ENCODE assay signal across 22 cellular contexts in genomic region chr2:111716901-111717635, GRCh38.
DNase-seq lines count a peak whose midpoint lies in the region; ATAC-seq, FAIRE-seq and TF ChIP-seq lines count a peak whose summit lies in the region.
"Had no signal": no experiment of that assay in that cellular context is flagged by ENCODE, and none has a peak within 500 bp of the region (broad histone marks: within the 10 kb centered on the region; RNA-seq: fewer than 3 reads in every experiment).

No MANE protein-coding gene starts in this region.

- peak overlapping the region; percentile 16; the same call in 1 of the 2 replicates for H2BK5ac ChIP-seq in H1 (ENCODE audit: low read depth, low read length)

- H3K18ac ChIP-seq in H1 (ENCODE audit: extremely low read depth, low read length): no peak overlapping the region

- H3K9me3 Mint-ChIP-seq in GM23338: peaks cover 7% of the 10 kb centered on the region; the same call in 2 of the 3 replicates
- H3K9me3 Mint-ChIP-seq in naive thymus-derived CD4-positive, alpha-beta T cell: peaks cover 0 to 2% (median 0%) of the 10 kb centered on the region in 11 donors

- TF ChIP-seq POLR2A in H1 (IDR thresholded peaks at IDR 0.05; ENCODE audit: control extremely low read depth in 1 of 2, low read depth in 2 of 2, low read length in 2 of 2): no peak

- H4K91ac ChIP-seq in H1 (replicated peaks; ENCODE audit: insufficient read length, low read length): no peak overlapping the region

- H3K27ac ChIP-seq in GM23338 (ENCODE audit: low read depth): no peak overlapping the region
- H3K27ac ChIP-seq in H1 (ENCODE audit: low read depth, low read length): no peak overlapping the region
- no peak overlapping the region for H3K27ac ChIP-seq in naive thymus-derived CD4-positive, alpha-beta T cell (ENCODE audit: low read depth, low read length)
- H3K27ac ChIP-seq: HL-60, KMS-11, SJCRH30 had no signal

- H2BK120ac ChIP-seq in H1 (replicated peaks; ENCODE audit: low read depth, low read length): no peak overlapping the region

- no peaks in the 10 kb centered on the region for H3K79me1 ChIP-seq in H1 (ENCODE audit: low read depth, low read length)

- peaks cover 3% of the 10 kb centered on the region; the same call in 1 of the 3 replicates for H3K4me1 Mint-ChIP-seq in GM23338
- peaks cover 0 to 5% (median 0%) of the 10 kb centered on the region in 7 donors for H3K4me1 Mint-ChIP-seq in naive thymus-derived CD4-positive, alpha-beta T cell
- H3K4me1 Mint-ChIP-seq: B cell had no signal

- CTCF ChIA-PET in H1 (lab: Charles Lee; ENCODE audit: partially characterized antibody): interaction anchor here (1.8 kb wide), 1 partner anchor 15 kb away, joined by 9 read pairs; no protein-coding TSS in a partner anchor
- CTCF ChIA-PET in naive thymus-derived CD4-positive, alpha-beta T cell (lab: Charles Lee): no interaction called here

- H3K27ac Mint-ChIP-seq in GM23338: peak overlapping the region; percentile 53; the same call in 1 of the 2 replicates
- no peak overlapping the region for H3K27ac Mint-ChIP-seq in naive thymus-derived CD4-positive, alpha-beta T cell
- H3K27ac Mint-ChIP-seq: B cell, CD14-positive monocyte had no signal

- POLR2A ChIA-PET in H1 (lab: Charles Lee; ENCODE audit: partially characterized antibody): no interaction called here
- POLR2A ChIA-PET in naive thymus-derived CD4-positive, alpha-beta T cell (lab: Charles Lee): no interaction called here

- H3K27me3 ChIP-seq in GM23338 (ENCODE audit: insufficient read depth): no peaks in the 10 kb centered on the region
- H3K27me3 ChIP-seq in H1 (replicated peaks in 1 of 4; ENCODE audit: control insufficient read depth in 3 of 4, extremely low read depth in 1 of 4, insufficient read depth in 3 of 4, low read length in 3 of 4): no peaks in the 10 kb centered on the region; a peak in 1 of 7 replicates
- H3K27me3 ChIP-seq in naive thymus-derived CD4-positive, alpha-beta T cell (ENCODE audit: control insufficient read depth in 2 of 2, insufficient read depth in 2 of 2, low read length in 2 of 2): no peaks in the 10 kb centered on the region
- H3K27me3 ChIP-seq: SJCRH30 had no signal

- H3K36me3 Mint-ChIP-seq in GM23338 (ENCODE audit: low read depth): peaks cover 7% of the 10 kb centered on the region; the same call in 1 of the 3 replicates
- H3K36me3 Mint-ChIP-seq in naive thymus-derived CD4-positive, alpha-beta T cell: peaks cover 0 to 4% (median 0%) of the 10 kb centered on the region in 5 donors
- H3K36me3 Mint-ChIP-seq: CD14-positive monocyte had no signal

- H2BK20ac ChIP-seq in H1 (ENCODE audit: low read length): no peak overlapping the region

- intact Hi-C loops in naive thymus-derived CD4-positive, alpha-beta T cell (cut with micrococcal nuclease): no loop called here

- DNase-seq in AG20443 (ENCODE audit: low spot score): peak; percentile 8
- no peak for DNase-seq in GM23338 (ENCODE audit: low spot score)
- no peak for DNase-seq in H1 (ENCODE audit: low read depth in 1 of 2, low spot score in 2 of 2)
- no peak for DNase-seq in naive thymus-derived CD4-positive, alpha-beta T cell
- DNase-seq in AG08396 (ENCODE audit: low spot score): no peak
- DNase-seq in NCI-H526 (lab: John Stamatoyannopoulos, UW): no peak
- DNase-seq in DMS79 treated with DMSO at 0.1 percent for 48 hours (lab: John Stamatoyannopoulos, UW): no peak
- DNase-seq: ACHN, GF-D8, NCI-H1105, NCI-H146, NCI-H2029, NCI-H2227 treated with DMSO at 0.1 percent for 48 hours, NCI-H510A, NCI-H748 treated with DMSO at 0.1 percent for 48 hours, SJCRH30 had no signal

- WGBS in H1 (ENCODE audit: extremely low coverage in 1 of 2, insufficient coverage in 1 of 2, insufficient read length in 1 of 2, insufficient replicate concordance in 2 of 2, low coverage in 1 of 2, low lambda C conversion rate in 2 of 2, missing lambda C conversion rate in 1 of 2), 2 experiments: 90% methylated on average over 15 of the region's 15 CpGs; no CpG with 5 or more reads in 1 of the 2 experiments

- H3K23me2 ChIP-seq in H1 (ENCODE audit: low read depth, low read length): no peaks in the 10 kb centered on the region

- no peak overlapping the region for H4K8ac ChIP-seq in H1 (ENCODE audit: extremely low read depth, insufficient read depth, low read length)

- no peak for TF ChIP-seq EP300 in H1 (IDR thresholded peaks at IDR 0.05; ENCODE audit: borderline replicate concordance in 1 of 2, low read depth in 2 of 2, low read length in 2 of 2)

- H3K9me3 ChIP-seq in H1 (ENCODE audit: insufficient read depth in 2 of 2, low read depth in 1 of 2, low read length in 1 of 2): no peaks in the 10 kb centered on the region
- H3K9me3 ChIP-seq in naive thymus-derived CD4-positive, alpha-beta T cell (ENCODE audit: control insufficient read depth in 2 of 3, low read length in 3 of 3): no peaks in the 10 kb centered on the region
- H3K9me3 ChIP-seq: HAP-1, SJCRH30 had no signal

- H3K4me3 ChIP-seq in GM23338 (no peak overlapping the region), H1 (ENCODE audit: extremely low read depth in 1 of 4, insufficient read depth in 2 of 4, low read depth in 3 of 4, low read length in 4 of 4) (no peak overlapping the region)
- H3K4me3 ChIP-seq in naive thymus-derived CD4-positive, alpha-beta T cell (ENCODE audit: low read length): no peak overlapping the region
- H3K4me3 ChIP-seq: HAP-1, SJCRH30 had no signal

- no peak overlapping the region for H3K56ac ChIP-seq in H1 (replicated peaks; ENCODE audit: insufficient read length, low read depth, low read length)

- H3K27me3 Mint-ChIP-seq in GM23338 (ENCODE audit: insufficient read depth, low read depth, poor library complexity): peaks cover 11% of the 10 kb centered on the region
- peaks cover 0 to 3% (median 0%) of the 10 kb centered on the region in 5 donors for H3K27me3 Mint-ChIP-seq in naive thymus-derived CD4-positive, alpha-beta T cell
- H3K27me3 Mint-ChIP-seq: B cell had no signal

- TF ChIP-seq RAD21 in H1 (IDR thresholded peaks at IDR 0.05 in 1 of 2, conservative IDR thresholded peaks at IDR 0.05 in 1 of 2; ENCODE audit: low read depth in 2 of 2, low read length in 2 of 2): no peak

- H3K4ac ChIP-seq in H1 (replicated peaks; ENCODE audit: insufficient read length, low read depth, low read length): no peak overlapping the region

- H3F3A ChIP-seq in GM23338 (replicated peaks; ENCODE audit: low read depth): no peaks in the 10 kb centered on the region

- H2BK15ac ChIP-seq in H1 (ENCODE audit: low read length): no peak overlapping the region

- H4K5ac ChIP-seq in H1 (ENCODE audit: insufficient read length, low read depth, low read length): no peak overlapping the region

- H3K4me2 ChIP-seq in GM23338 (no peak overlapping the region), H1 (ENCODE audit: insufficient read depth in 1 of 2, low read depth in 2 of 2, low read length in 2 of 2) (no peak overlapping the region)
- H3K4me2 ChIP-seq: KMS-11 had no signal

- TF ChIP-seq CTCF in GM23338 (conservative IDR thresholded peaks at IDR 0.05; ENCODE audit: low read depth in 2 of 2): no peak
- no peak for TF ChIP-seq CTCF in H1 (IDR thresholded peaks at IDR 0.05; ENCODE audit: control extremely low read depth in 1 of 3, insufficient read depth in 1 of 3, low read depth in 1 of 3, low read length in 3 of 3)

- H3K9me2 ChIP-seq in GM23338 (ENCODE audit: insufficient read depth): no peaks in the 10 kb centered on the region

- H4K20me1 ChIP-seq in GM23338 (replicated peaks; ENCODE audit: insufficient read depth): no peaks in the 10 kb centered on the region
- H4K20me1 ChIP-seq in H1 (replicated peaks in 1 of 2; ENCODE audit: control insufficient read depth in 1 of 2, insufficient read depth in 2 of 2, low read length in 2 of 2): no peaks in the 10 kb centered on the region

- H3K36me3 ChIP-seq in GM23338 (ENCODE audit: insufficient read depth) (no peaks in the 10 kb centered on the region), H1 (ENCODE audit: control insufficient read depth in 2 of 4, insufficient read depth in 4 of 4, low read length in 3 of 4) (no peaks in the 10 kb centered on the region)
- no peaks in the 10 kb centered on the region for H3K36me3 ChIP-seq in naive thymus-derived CD4-positive, alpha-beta T cell (ENCODE audit: control insufficient read depth in 2 of 3, insufficient read depth in 3 of 3, low read length in 3 of 3)
- H3K36me3 ChIP-seq: HAP-1, SJCRH30 had no signal

- no peak for FAIRE-seq in H1 (lab: Jason Lieb, UNC)
- FAIRE-seq: RCC 7860 had no signal

- H2AFZ ChIP-seq in GM23338 (no peak overlapping the region), H1 (ENCODE audit: low read length) (no peak overlapping the region)

- no peak overlapping the region for H3K4me3 Mint-ChIP-seq in GM23338
- no peak overlapping the region for H3K4me3 Mint-ChIP-seq in naive thymus-derived CD4-positive, alpha-beta T cell
- H3K4me3 Mint-ChIP-seq: B cell, CD14-positive monocyte had no signal

- no peak overlapping the region for H3K14ac ChIP-seq in H1 (ENCODE audit: insufficient read length)

- H3K23ac ChIP-seq in H1 (ENCODE audit: insufficient read length): no peak overlapping the region

- no peak for ATAC-seq in GM23338
- peak; percentile 14 for ATAC-seq in naive thymus-derived CD4-positive, alpha-beta T cell

- H3K79me2 ChIP-seq in GM23338 (replicated peaks; ENCODE audit: insufficient read depth) (no peaks in the 10 kb centered on the region), H1 (ENCODE audit: control insufficient read depth in 1 of 2, insufficient read depth in 2 of 2, low read length in 2 of 2) (no peaks in the 10 kb centered on the region)

- H3K9ac ChIP-seq in H1 (replicated peaks in 1 of 4; ENCODE audit: extremely low read depth in 1 of 4, low read depth in 3 of 4, low read length in 3 of 4): no peak overlapping the region
- H3K9ac ChIP-seq: KMS-11 had no signal

- H2BK12ac ChIP-seq in H1 (ENCODE audit: low read depth, low read length): no peak overlapping the region

- H3K4me1 ChIP-seq in GM23338 (ENCODE audit: insufficient read depth) (no peaks in the 10 kb centered on the region), H1 (replicated peaks in 1 of 4; ENCODE audit: control insufficient read depth in 3 of 4, insufficient read depth in 4 of 4, low read length in 3 of 4) (no peaks in the 10 kb centered on the region)
- no peaks in the 10 kb centered on the region for H3K4me1 ChIP-seq in naive thymus-derived CD4-positive, alpha-beta T cell (ENCODE audit: control insufficient read depth in 2 of 2, insufficient read depth in 2 of 2, low read length in 2 of 2)
- H3K4me1 ChIP-seq: HAP-1, SJCRH30 had no signal

- H2AK5ac ChIP-seq in H1 (ENCODE audit: low read depth, low read length): no peak overlapping the region

TF ChIP-seq in GM23338, 12 proteins besides CTCF, POLR2A, EP300 and RAD21 (continues in another document):
- no peak for TF ChIP-seq JUNB (IDR thresholded peaks at IDR 0.05; ENCODE audit: unreplicated experiment)

TF ChIP-seq in H1, 55 proteins besides CTCF, POLR2A, EP300 and RAD21 (continues in another document):
- TF ChIP-seq SIRT6 (IDR thresholded peaks at IDR 0.05; ENCODE audit: low read length): no peak
- no peak for TF ChIP-seq ZNF274 (IDR thresholded peaks at IDR 0.05; ENCODE audit: borderline replicate concordance, extremely low read depth, low read length)
- TF ChIP-seq TBP (IDR thresholded peaks at IDR 0.05; ENCODE audit: low read depth, low read length): no peak
- no peak for TF ChIP-seq NRF1 (IDR thresholded peaks at IDR 0.05; ENCODE audit: low read depth, low read length)
- no peak for TF ChIP-seq SP2 (IDR thresholded peaks at IDR 0.05; ENCODE audit: low read length)
- TF ChIP-seq POLR2AphosphoS5 (IDR thresholded peaks at IDR 0.05; ENCODE audit: low read depth, low read length): no peak
